ENCODE assay signal across 11 cellular contexts in genomic region chr14:86065407-86065806, GRCh38.
"Had no signal": no experiment of that assay in that cellular context is flagged by ENCODE, and none has a peak within 500 bp of the region (broad histone marks: within the 10 kb centered on the region; RNA-seq: fewer than 3 reads in every experiment).

No MANE protein-coding gene starts in this region.

- ATAC-seq: GM23338, HCT116 had no signal

- H3K9me3 Mint-ChIP-seq: HFFc6 had no signal

- H3K4me1 ChIP-seq: HAP-1 had no signal

- H3K9me3 ChIP-seq: HAP-1 had no signal

- H3K4me3 ChIP-seq: GM23248, GM23338, HAP-1 had no signal

- H3K9ac ChIP-seq: GM23248 had no signal

- H2AFZ ChIP-seq: GM23248, GM23338 had no signal

- H3K4me1 Mint-ChIP-seq: GM23338, H9 had no signal

- FAIRE-seq: H1, H54 had no signal

- H3K27ac Mint-ChIP-seq: GM23338, H9, HFFc6 had no signal

- H3K4me2 ChIP-seq: GM23338 had no signal

- H3K27ac ChIP-seq: GM23248 had no signal

- H3K36me3 ChIP-seq: HAP-1 had no signal

- H3K4me3 Mint-ChIP-seq: GM23338, H9, HFFc6 had no signal

- DNase-seq: GM23248, GOT3, H7, H9, HCEC 1CT, HFFc6 had no signal
